Comparison of ENCODE assay signal across 8 cellular contexts in the genomic region with DNA sequence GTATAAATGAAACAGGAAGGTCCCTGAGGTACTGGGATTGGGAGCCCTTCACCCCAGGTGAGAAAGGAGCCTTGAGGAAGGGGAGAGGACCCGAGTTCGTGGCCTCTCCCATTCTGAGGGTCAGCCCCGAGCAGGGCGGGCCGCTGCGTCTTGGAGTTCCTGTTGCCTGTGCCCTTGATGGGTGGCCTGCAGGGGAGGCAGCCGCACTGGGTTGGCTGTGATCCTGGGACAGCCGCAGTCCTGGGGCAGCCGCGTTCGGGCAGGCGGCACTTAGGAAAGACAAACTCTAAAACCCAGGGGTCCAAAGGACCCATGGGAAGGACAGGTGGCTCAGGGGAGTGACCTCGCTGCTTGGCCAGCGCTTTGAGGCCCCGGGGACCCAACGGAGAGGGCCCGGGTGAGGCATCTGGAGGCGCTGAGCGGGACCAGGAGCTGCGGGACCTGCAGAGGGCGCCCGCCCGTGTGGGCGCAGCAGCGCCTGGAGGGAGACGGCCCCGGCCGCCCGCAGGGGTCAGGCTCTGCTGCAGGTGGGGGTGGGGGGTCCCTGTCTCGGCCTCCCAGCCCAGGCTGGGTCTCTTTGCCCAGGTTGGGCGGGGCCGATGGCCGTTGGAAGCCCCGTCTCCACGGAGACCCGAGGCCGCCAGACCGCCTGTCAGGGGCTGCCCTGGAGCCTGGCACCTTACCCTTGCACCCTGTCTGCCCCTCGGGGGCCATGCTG.
DNase-seq lines count a peak whose midpoint lies in the region; ATAC-seq, FAIRE-seq and TF ChIP-seq lines count a peak whose summit lies in the region.

No MANE protein-coding gene starts in this region.

- peak overlapping the region; percentile 34 to 71; a peak in 3 of 4 replicates for H3K9ac ChIP-seq in K562 (ENCODE audit: insufficient read depth in 1 of 2, low read depth in 2 of 2, low read length in 2 of 2)

- no peak for TF ChIP-seq POLR2A in K562 (conservative IDR thresholded peaks at IDR 0.05)

- TF ChIP-seq RAD21 in K562 (CRISPR knock-in tag; conservative IDR thresholded peaks at IDR 0.05 in 1 of 2, IDR thresholded peaks at IDR 0.05 in 1 of 2) = peak; percentile 12 to 47; a peak in 2 of 4 replicates

- no peaks in the 10 kb centered on the region for H3K27me3 ChIP-seq in K562 (ENCODE audit: control insufficient read depth in 2 of 2, insufficient read depth in 2 of 2, low read length in 2 of 2)

- peak overlapping the region; percentile 36 for H3K4me3 Mint-ChIP-seq in stimulated activated effector memory CD8-positive, alpha-beta T cell treated with anti-CD3 and anti-CD28 coated beads, Interleukin-12 subunit alpha, Interleukin-12 subunit beta, amount 100 ng/mL, for 72 hours

- peaks cover 13% of the 10 kb centered on the region for H3K4me1 Mint-ChIP-seq in stimulated activated effector memory CD8-positive, alpha-beta T cell treated with anti-CD3 and anti-CD28 coated beads, Interleukin-12 subunit alpha, Interleukin-12 subunit beta, amount 100 ng/mL, for 72 hours

- no peak for TF ChIP-seq EP300 in K562 (IDR thresholded peaks at IDR 0.05; ENCODE audit: low read length)

- FAIRE-seq in K562 (lab: Jason Lieb, UNC) = no peak

- peak; percentile 97 for ATAC-seq in K562
- peak; percentile 76 for ATAC-seq in stimulated activated effector memory CD8-positive, alpha-beta T cell treated with anti-CD3 and anti-CD28 coated beads, Interleukin-12 subunit alpha, Interleukin-12 subunit beta, amount 100 ng/mL, for 72 hours
- ATAC-seq in HG03457 (IDR thresholded peaks at IDR 0.05; ENCODE audit: unreplicated experiment) = no peak

- intact Hi-C loops in K562 (cut with micrococcal nuclease) = no loop called here

- CTCF ChIA-PET in K562 (lab: Yijun Ruan, JAX; ENCODE audit: low intra/inter-chr PET ratio) = interaction anchor here (0.6 to 0.9 kb wide), 2 partner anchors 56 to 591 kb away, joined by 4 to 5 read pairs; no protein-coding TSS in a partner anchor

- no peaks in the 10 kb centered on the region for H3K36me3 Mint-ChIP-seq in stimulated activated effector memory CD8-positive, alpha-beta T cell treated with anti-CD3 and anti-CD28 coated beads, Interleukin-12 subunit alpha, Interleukin-12 subunit beta, amount 100 ng/mL, for 72 hours

- 5% methylated on average over 15 of the region's 39 CpGs for WGBS in K562 (ENCODE audit: insufficient coverage, low coverage, missing lambda C conversion rate)

- in situ Hi-C loops in K562 (cut with MboI) = no loop called here

- POLR2A ChIA-PET in K562 (lab: Yijun Ruan, JAX) = interaction anchor here (0.6 to 0.7 kb wide), 3 partner anchors 11 to 65 kb away, joined by 3 to 4 read pairs (median 3); partner anchors contain the start of gene HMCES

- H3K4me1 ChIP-seq in K562 (replicated peaks in 1 of 2; ENCODE audit: control insufficient read depth in 2 of 2, insufficient read depth in 2 of 2, low read length in 2 of 2) = peaks cover 4 to 22% of the 10 kb centered on the region in 2 experiments; a peak in 3 of 5 replicates

- H3K27ac ChIP-seq in K562 (ENCODE audit: extremely low read depth, low read depth, low read length) = no peak overlapping the region

- no peaks in the 10 kb centered on the region for H3K9me3 Mint-ChIP-seq in stimulated activated effector memory CD8-positive, alpha-beta T cell treated with anti-CD3 and anti-CD28 coated beads, Interleukin-12 subunit alpha, Interleukin-12 subunit beta, amount 100 ng/mL, for 72 hours

- peak overlapping the region; percentile 23; the same call in 1 of the 2 replicates for H3K4me3 ChIP-seq in K562

- H3K27ac Mint-ChIP-seq in stimulated activated effector memory CD8-positive, alpha-beta T cell treated with anti-CD3 and anti-CD28 coated beads, Interleukin-12 subunit alpha, Interleukin-12 subunit beta, amount 100 ng/mL, for 72 hours = no peak overlapping the region

- no peaks in the 10 kb centered on the region for H4K20me1 ChIP-seq in K562 (replicated peaks; ENCODE audit: control insufficient read depth, insufficient read depth, low read length)

- DNase-seq in ELR (ENCODE audit: low read depth) = peak; percentile 36
- DNase-seq in OCI-M1 (lab: John Stamatoyannopoulos, UW) = peak; percentile 47
- DNase-seq in K562 (ENCODE audit: extremely low read depth in 1 of 4, low spot score in 3 of 4) = peak; percentile 60 to 66 (median 64)
- peak; percentile 7 for DNase-seq in kidney glomerular epithelial cell (lab: John Stamatoyannopoulos, UW)
- DNase-seq in stimulated activated effector memory CD8-positive, alpha-beta T cell treated with anti-CD3 and anti-CD28 coated beads, Interleukin-12 subunit alpha, Interleukin-12 subunit beta, amount 100 ng/mL, for 72 hours (ENCODE audit: low spot score in 2 of 2) = peak in 1 of 2 donors; percentile 62
- DNase-seq in NCI-H2081 (lab: John Stamatoyannopoulos, UW) = no peak
- no peak for DNase-seq in inferior parietal cortex (ENCODE audit: extremely low spot score)

- peak overlapping the region; percentile 77; the same call in 1 of the 2 replicates for H2AFZ ChIP-seq in K562 (ENCODE audit: low read depth, low read length)

- H3K4me2 ChIP-seq in K562 (ENCODE audit: insufficient read depth, low read length) = peak overlapping the region; percentile 50

- H3K79me2 ChIP-seq in K562 (ENCODE audit: control insufficient read depth, insufficient read depth, low read length) = no peaks in the 10 kb centered on the region

- peak; percentile 58 to 95 (median 68); a peak in 5 of 6 replicates for TF ChIP-seq CTCF in K562 (IDR thresholded peaks at IDR 0.05 in 2 of 3, conservative IDR thresholded peaks at IDR 0.05 in 1 of 3; ENCODE audit: insufficient read depth in 2 of 3, low read depth in 1 of 3, low read length in 3 of 3)

- no peaks in the 10 kb centered on the region for H3K9me1 ChIP-seq in K562 (ENCODE audit: control insufficient read depth, insufficient read depth, low read length)

- no TSS peak for BruUV-seq in K562 (replicated peaks; lab: Mats Ljungman, UMichigan)

- H3K36me3 ChIP-seq in K562 (ENCODE audit: control insufficient read depth, insufficient read depth, low read length) = no peaks in the 10 kb centered on the region

- no peaks in the 10 kb centered on the region for H3K9me3 ChIP-seq in K562 (replicated peaks; ENCODE audit: control insufficient read depth, insufficient read depth, low read depth, low read length)

TF ChIP-seq in K562, 482 proteins besides CTCF, POLR2A, EP300 and RAD21 (continues in another document):
- TF ChIP-seq ATF4 (CRISPR knock-in tag; IDR thresholded peaks at IDR 0.05) (no peak), ZBTB7A (IDR thresholded peaks at IDR 0.05; ENCODE audit: borderline replicate concordance, control insufficient read depth, low read depth, low read length) (peak; percentile 91), CTCFL (IDR thresholded peaks at IDR 0.05; ENCODE audit: borderline replicate concordance, insufficient read depth, low read depth, low read length, poor library complexity, severe bottlenecking) (peak; percentile 98), ZNF316 (IDR thresholded peaks at IDR 0.05) (no peak), ESRRA (IDR thresholded peaks at IDR 0.05; ENCODE audit: borderline replicate concordance, low read depth) (0 out of 2 replicates have a peak, but pooled peaks have one; percentile 18), TOE1 (IDR thresholded peaks at IDR 0.05; ENCODE audit: borderline replicate concordance) (0 out of 2 replicates have a peak, but pooled peaks have one; percentile 16), TOE1 (CRISPR knock-in tag; IDR thresholded peaks at IDR 0.05; ENCODE audit: borderline replicate concordance, low read depth) (no peak), ZNF133 (CRISPR knock-in tag; IDR thresholded peaks at IDR 0.05) (no peak), SAP30 (IDR thresholded peaks at IDR 0.05; ENCODE audit: borderline replicate concordance, insufficient read depth, low read depth, low read length, poor library complexity, severe bottlenecking) (no peak), PHF21A (IDR thresholded peaks at IDR 0.05; ENCODE audit: borderline replicate concordance, low read depth) (no peak), CREB1 (IDR thresholded peaks at IDR 0.05) (no peak), CREB1 (CRISPR knock-in tag; IDR thresholded peaks at IDR 0.05) (0 out of 2 replicates have a peak, but pooled peaks have one; percentile 25), BCOR (IDR thresholded peaks at IDR 0.05) (no peak), L3MBTL2 (IDR thresholded peaks at IDR 0.05) (peak; percentile 46; the same call in 1 of the 2 replicates), HCFC1 (IDR thresholded peaks at IDR 0.05; ENCODE audit: low read depth, low read length) (peak; percentile 14; the same call in 1 of the 2 replicates), TARDBP (IDR thresholded peaks at IDR 0.05) (no peak)
- TF ChIP-seq, protein P1, sequence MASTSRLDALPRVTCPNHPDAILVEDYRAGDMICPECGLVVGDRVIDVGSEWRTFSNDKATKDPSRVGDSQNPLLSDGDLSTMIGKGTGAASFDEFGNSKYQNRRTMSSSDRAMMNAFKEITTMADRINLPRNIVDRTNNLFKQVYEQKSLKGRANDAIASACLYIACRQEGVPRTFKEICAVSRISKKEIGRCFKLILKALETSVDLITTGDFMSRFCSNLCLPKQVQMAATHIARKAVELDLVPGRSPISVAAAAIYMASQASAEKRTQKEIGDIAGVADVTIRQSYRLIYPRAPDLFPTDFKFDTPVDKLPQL (IDR thresholded peaks at IDR 0.05; ENCODE audit: extremely low read depth, insufficient read length) = no peak

Comparison
In these comparisons a context has a peak if more than half of its experiments do, and no peak if none do; other contexts are left out.
1. DNase-seq: peak in ELR (single experiment), OCI-M1 (single experiment), K562 (4 of 4) and kidney glomerular epithelial cell (single experiment); none in NCI-H2081 (0 of 2) and inferior parietal cortex (single experiment).